Comparison of ENCODE assay signal across 12 cellular contexts in genomic region chr5:143573568-143574170, GRCh38.
DNase-seq lines count a peak whose midpoint lies in the region; ATAC-seq and FAIRE-seq lines count a peak whose summit lies in the region.
"Had no signal": no experiment of that assay in that cellular context is flagged by ENCODE, and none has a peak within 500 bp of the region (broad histone marks: within the 10 kb centered on the region; RNA-seq: fewer than 3 reads in every experiment).

No MANE protein-coding gene starts in this region.

- no peak overlapping the region for H3K4me3 Mint-ChIP-seq in activated CD4-positive, alpha-beta T cell treated with anti-CD3 and anti-CD28 coated beads, Interleukin-2, amount 10 ng/mL, durations not matched to agents 24 days and 14 days
- H3K4me3 Mint-ChIP-seq: endodermal cell had no signal

- H3K9me3 Mint-ChIP-seq in activated CD4-positive, alpha-beta T cell treated with anti-CD3 and anti-CD28 coated beads, Interleukin-2, amount 10 ng/mL, durations not matched to agents 24 days and 14 days, result peaks cover 8% of the 10 kb centered on the region
- H3K9me3 Mint-ChIP-seq: endodermal cell had no signal

- ATAC-seq in HG02798 (IDR thresholded peaks at IDR 0.05; ENCODE audit: poor library complexity, unreplicated experiment), result peak; percentile 59
- peak; percentile 66 for ATAC-seq in sciatic nerve

- H3K27ac Mint-ChIP-seq in activated CD4-positive, alpha-beta T cell treated with anti-CD3 and anti-CD28 coated beads, Interleukin-2, amount 10 ng/mL, durations not matched to agents 24 days and 14 days, result no peak overlapping the region
- H3K27ac Mint-ChIP-seq: endodermal cell had no signal

- peaks cover 2% of the 10 kb centered on the region for H3K27me3 Mint-ChIP-seq in activated CD4-positive, alpha-beta T cell treated with anti-CD3 and anti-CD28 coated beads, Interleukin-2, amount 10 ng/mL, durations not matched to agents 24 days and 14 days

- FAIRE-seq in GM19239 (lab: Jason Lieb, UNC), result peak; percentile 33
- FAIRE-seq: HTR-8/SVneo had no signal

- H3K4me1 Mint-ChIP-seq in activated CD4-positive, alpha-beta T cell treated with anti-CD3 and anti-CD28 coated beads, Interleukin-2, amount 10 ng/mL, durations not matched to agents 24 days and 14 days, result peaks cover 7% of the 10 kb centered on the region

- no peak for DNase-seq in GM19239 (ENCODE audit: insufficient read length, low spot score)
- peak; percentile 65 for DNase-seq in RPMI8226
- no peak for DNase-seq in sciatic nerve (ENCODE audit: low spot score)
- DNase-seq in GF-D8 (lab: John Stamatoyannopoulos, UW), result no peak
- DNase-seq in activated CD4-positive, alpha-beta T cell treated with anti-CD3 and anti-CD28 coated beads, Interleukin-2, amount 10 ng/mL, durations not matched to agents 24 days and 14 days, result no peak
- DNase-seq in NCI-H774 (lab: John Stamatoyannopoulos, UW), result no peak
- no peak for DNase-seq in NCI-H510A treated with DMSO at 0.1 percent for 48 hours (lab: John Stamatoyannopoulos, UW)
- DNase-seq: endodermal cell, NCI-H2081, T1000 had no signal

- no peaks in the 10 kb centered on the region for H3K36me3 Mint-ChIP-seq in activated CD4-positive, alpha-beta T cell treated with anti-CD3 and anti-CD28 coated beads, Interleukin-2, amount 10 ng/mL, durations not matched to agents 24 days and 14 days (ENCODE audit: low read depth)

- intact Hi-C loops in sciatic nerve (cut with DNase I), result no loop called here
- intact Hi-C loops in activated CD4-positive, alpha-beta T cell treated with anti-CD3 and anti-CD28 coated beads, Interleukin-2, amount 10 ng/mL, durations not matched to agents 24 days and 14 days (cut with micrococcal nuclease), result no loop called here
